In genomic region chr4:151992301-151992700, GRCh38 we compare ENCODE assay signal across 1 cellular context.
TF ChIP-seq lines count a peak whose summit lies in the region.

No MANE protein-coding gene starts in this region.

TF ChIP-seq in H1, 55 proteins besides CTCF, POLR2A, EP300 and RAD21:
- TF ChIP-seq TAF1 (IDR thresholded peaks at IDR 0.05; ENCODE audit: low read depth, low read length) (no peak), SIN3A (conservative IDR thresholded peaks at IDR 0.05 in 1 of 2, IDR thresholded peaks at IDR 0.05 in 1 of 2; ENCODE audit: low read depth in 1 of 2, low read length in 2 of 2) (no peak), NANOG (IDR thresholded peaks at IDR 0.05; ENCODE audit: insufficient read depth, low read depth, low read length, poor library complexity, severe bottlenecking) (no peak), NRF1 (IDR thresholded peaks at IDR 0.05; ENCODE audit: low read depth, low read length) (no peak), BRCA1 (IDR thresholded peaks at IDR 0.05; ENCODE audit: low read depth, low read length) (no peak), MAX (IDR thresholded peaks at IDR 0.05) (no peak), SP2 (IDR thresholded peaks at IDR 0.05; ENCODE audit: low read length) (no peak), JUND (IDR thresholded peaks at IDR 0.05; ENCODE audit: low read length) (no peak), RBBP5 (IDR thresholded peaks at IDR 0.05; ENCODE audit: borderline replicate concordance, low read depth, low read length) (no peak), ZNF274 (IDR thresholded peaks at IDR 0.05; ENCODE audit: borderline replicate concordance, extremely low read depth, low read length) (no peak), HDAC6 (IDR thresholded peaks at IDR 0.05; ENCODE audit: low read depth, low read length) (no peak), KDM5A (IDR thresholded peaks at IDR 0.05; ENCODE audit: low read length) (no peak), SRF (IDR thresholded peaks at IDR 0.05; ENCODE audit: low read depth, low read length) (no peak), EZH2 (IDR thresholded peaks at IDR 0.05; ENCODE audit: low read depth, low read length, severe bottlenecking) (no peak), CBX5 (IDR thresholded peaks at IDR 0.05; ENCODE audit: low read depth, low read length) (no peak)
